12 cellular contexts compared by ENCODE assay signal in the genomic region with DNA sequence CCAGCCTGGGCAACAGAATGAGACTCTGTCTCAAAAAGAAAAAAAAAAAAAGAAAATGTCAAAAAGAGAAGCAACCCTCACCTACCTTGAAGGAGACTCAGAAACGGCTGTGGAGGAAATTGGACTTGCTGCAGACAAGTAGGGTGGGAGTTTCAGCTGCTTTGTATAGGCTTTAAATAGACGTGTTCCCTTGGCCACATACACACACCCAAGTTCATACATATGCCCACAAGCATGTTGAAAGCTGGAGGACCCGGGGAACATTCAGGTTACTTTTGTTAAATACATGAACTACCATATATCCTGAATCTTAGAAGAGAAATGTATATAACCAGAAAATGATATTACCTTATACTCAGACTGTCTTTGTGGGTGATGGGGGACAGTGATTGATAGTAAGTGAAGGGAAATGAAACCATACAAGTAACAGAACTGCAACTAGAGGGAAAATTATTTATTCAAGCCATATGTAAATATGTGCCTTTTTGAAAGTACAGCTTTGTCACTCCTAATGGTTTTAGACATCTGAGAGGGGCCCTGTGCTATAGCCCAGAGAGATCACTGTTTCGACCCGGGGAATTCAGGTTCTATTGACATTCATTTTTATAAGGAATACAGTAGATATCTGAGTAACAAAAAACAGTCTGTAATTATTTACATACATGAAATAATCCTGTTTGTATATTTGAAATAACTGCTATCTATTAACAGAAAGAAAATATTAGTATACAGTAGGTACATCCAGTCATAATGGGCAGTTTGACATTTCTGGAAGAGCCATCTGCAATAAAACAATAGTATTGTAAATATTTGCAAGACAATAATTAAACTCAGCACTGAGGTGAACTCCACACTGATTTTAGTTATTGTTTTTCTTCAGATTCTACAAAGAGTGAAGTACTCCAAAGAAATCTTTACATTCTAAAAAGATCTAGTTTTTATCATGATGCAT. TPM values are rescaled to one million over a fixed set of nuclear protein-coding genes. Genes with fewer than 3 reads are reported as not detected.
DNase-seq lines count a peak whose midpoint lies in the region; ATAC-seq and TF ChIP-seq lines count a peak whose summit lies in the region.
"Had no signal": no experiment of that assay in that cellular context is flagged by ENCODE, and none has a peak within 500 bp of the region (broad histone marks: within the 10 kb centered on the region; RNA-seq: fewer than 3 reads in every experiment).

No MANE protein-coding gene starts in this region.

- H3K36me3 Mint-ChIP-seq in activated B cell treated with CpG ODN at 0.5 μM for 24 hours (ENCODE audit: low read depth): no peaks in the 10 kb centered on the region
- H3K36me3 Mint-ChIP-seq in activated naive CD4-positive, alpha-beta T cell treated with anti-CD3 and anti-CD28 coated beads, Interleukin-2, amount 50 U/mL, for 72 hours: peaks cover 0 to 11% of the 10 kb centered on the region in 2 donors

- DNase-seq in activated B cell treated with CpG ODN at 0.5 μM for 24 hours (no peak), SKM-1 treated with dmso at 0.1 percent for 144 hours (lab: John Stamatoyannopoulos, UW; ENCODE audit: unreplicated experiment) (no peak), NCI-H446 (lab: John Stamatoyannopoulos, UW) (no peak), SIG-M5 (lab: John Stamatoyannopoulos, UW) (no peak)
- DNase-seq in activated naive CD4-positive, alpha-beta T cell treated with anti-CD3 and anti-CD28 coated beads, Interleukin-2, amount 50 U/mL, for 72 hours (ENCODE audit: low spot score in 2 of 2): no peak
- DNase-seq: activated T-cell treated with anti-CD3 and anti-CD28 coated beads, Interleukin-2, amount 50 U/mL, for 1 hour; HFFc6; NCI-H2171 had no signal

- H3K27ac Mint-ChIP-seq in activated B cell treated with CpG ODN at 0.5 μM for 24 hours: peak overlapping the region; percentile 94
- H3K27ac Mint-ChIP-seq in activated naive CD4-positive, alpha-beta T cell treated with anti-CD3 and anti-CD28 coated beads, Interleukin-2, amount 50 U/mL, for 72 hours: no peak overlapping the region
- H3K27ac Mint-ChIP-seq: HFFc6, nephron had no signal

- CTCF ChIA-PET in activated B cell treated with CpG ODN at 0.5 μM for 24 hours (lab: Charles Lee): interaction anchor here (0.6 to 1.6 kb wide), 6 partner anchors 46 to 264 kb away, joined by 3 to 7 read pairs (median 4); no protein-coding TSS in a partner anchor

- no peaks in the 10 kb centered on the region for H3K27me3 Mint-ChIP-seq in activated B cell treated with CpG ODN at 0.5 μM for 24 hours

- H3K4me1 Mint-ChIP-seq in activated B cell treated with CpG ODN at 0.5 μM for 24 hours: peaks cover 60% of the 10 kb centered on the region

- intact Hi-C loops in activated B cell treated with CpG ODN at 0.5 μM for 24 hours (cut with micrococcal nuclease): loop anchor here (1.0 to 5.0 kb wide), 13 partner anchors 10 to 430 kb away; partner anchors contain the start of gene MYL12B

- POLR2A ChIA-PET in activated B cell treated with CpG ODN at 0.5 μM for 24 hours (lab: Charles Lee): interaction anchor here (0.6 to 3.3 kb wide), 20 partner anchors 11 to 232 kb away, joined by 3 to 143 read pairs (median 5); partner anchors contain the start of gene TGIF1

- TF ChIP-seq CTCF in activated B cell treated with CpG ODN at 0.5 μM for 24 hours (IDR thresholded peaks at IDR 0.05): no peak

- ATAC-seq in GM18502 (IDR thresholded peaks at IDR 0.05; ENCODE audit: poor library complexity, unreplicated experiment) (peak; percentile 93), GM21381 (IDR thresholded peaks at IDR 0.05; ENCODE audit: unreplicated experiment) (peak; percentile 85), HG03097 (IDR thresholded peaks at IDR 0.05; ENCODE audit: low FRiP score, unreplicated experiment) (peak; percentile 75), activated B cell treated with CpG ODN at 0.5 μM for 24 hours (ENCODE audit: low read depth) (peak; percentile 76)
- no peak for ATAC-seq in activated naive CD4-positive, alpha-beta T cell treated with anti-CD3 and anti-CD28 coated beads, Interleukin-2, amount 50 U/mL, for 72 hours

- H3K9me3 Mint-ChIP-seq in activated B cell treated with CpG ODN at 0.5 μM for 24 hours: peaks cover 8% of the 10 kb centered on the region
- peaks cover 4 to 20% of the 10 kb centered on the region in 2 donors for H3K9me3 Mint-ChIP-seq in activated naive CD4-positive, alpha-beta T cell treated with anti-CD3 and anti-CD28 coated beads, Interleukin-2, amount 50 U/mL, for 72 hours
- H3K9me3 Mint-ChIP-seq: HFFc6 had no signal

- H3K4me3 Mint-ChIP-seq in activated B cell treated with CpG ODN at 0.5 μM for 24 hours: peak overlapping the region; percentile 72
- H3K4me3 Mint-ChIP-seq: HFFc6, nephron had no signal

RNA-seq across cellular contexts. Expression of gene TGIF1, which starts 48.0 kb away (rescaled TPM):
- 76.3 and 90.3 TPM in 2 replicates for total RNA-seq in activated B cell treated with CpG ODN at 0.5 μM for 24 hours
- 100 to 1,000 TPM in 1 of 2 donors, 10 to 100 TPM in 1; 36.1 to 101 TPM for total RNA-seq in activated naive CD4-positive, alpha-beta T cell treated with anti-CD3 and anti-CD28 coated beads, Interleukin-2, amount 50 U/mL, for 72 hours

Comparison
In these comparisons a context has a peak if more than half of its experiments do, and no peak if none do; other contexts are left out.
1. ATAC-seq: peak in GM18502 (single experiment), GM21381 (single experiment), HG03097 (single experiment) and activated B cell treated with CpG ODN at 0.5 μM for 24 hours (single experiment); none in activated naive CD4-positive, alpha-beta T cell treated with anti-CD3 and anti-CD28 coated beads, Interleukin-2, amount 50 U/mL, for 72 hours (0 of 2).